In genomic region chr20:31706607-31707257, GRCh38 we compare ENCODE assay signal across 12 cellular contexts. TPM values are rescaled to one million over a fixed set of nuclear protein-coding genes. Genes with fewer than 3 reads are reported as not detected.
DNase-seq lines count a peak whose midpoint lies in the region; ATAC-seq, FAIRE-seq and TF ChIP-seq lines count a peak whose summit lies in the region.
"Had no signal": no experiment of that assay in that cellular context is flagged by ENCODE, and none has a peak within 500 bp of the region (broad histone marks: within the 10 kb centered on the region; RNA-seq: fewer than 3 reads in every experiment).

No MANE protein-coding gene starts in this region.

- in situ Hi-C loops in GM12878 (cut with MboI) = no loop called here

- H3K27ac Mint-ChIP-seq in CD4-positive, CD25-positive, alpha-beta regulatory T cell = peak overlapping the region in 2 of 3 donors; percentile 48 to 78
- peak overlapping the region; percentile 77 to 84 for H3K27ac Mint-ChIP-seq in natural killer cell
- H3K27ac Mint-ChIP-seq: IgD-negative memory B cell had no signal

- FAIRE-seq in GM12878 (lab: Jason Lieb, UNC) = no peak
- FAIRE-seq: colon had no signal

- RAD21 ChIA-PET in GM12878 (lab: Charles Lee; ENCODE audit: unreplicated experiment) = interaction anchor here (0.7 to 4.5 kb wide), 8 partner anchors 10 to 46 kb away, joined by 3 to 28 read pairs (median 4); no protein-coding TSS in a partner anchor

- no peaks in the 10 kb centered on the region for H3K27me3 Mint-ChIP-seq in CD4-positive, CD25-positive, alpha-beta regulatory T cell
- no peaks in the 10 kb centered on the region for H3K27me3 Mint-ChIP-seq in natural killer cell (ENCODE audit: low read depth in 2 of 2)
- H3K27me3 Mint-ChIP-seq: IgD-negative memory B cell had no signal

- intact Hi-C loops in GM12878 (cut with micrococcal nuclease; ENCODE audit: unreplicated experiment) = no loop called here
- intact Hi-C loops in natural killer cell (cut with micrococcal nuclease) = no loop called here

- SMC1A ChIA-PET in GM12878 (lab: Charles Lee; ENCODE audit: uncharacterized antibody, unreplicated experiment) = interaction anchor here (0.8 to 3.9 kb wide), 7 partner anchors 11 to 140 kb away, joined by 3 to 38 read pairs (median 6); partner anchors contain the start of gene BCL2L1

- H3K36me3 Mint-ChIP-seq in CD4-positive, CD25-positive, alpha-beta regulatory T cell = peaks cover 41% of the 10 kb centered on the region
- peaks cover 11% of the 10 kb centered on the region for H3K36me3 Mint-ChIP-seq in natural killer cell

- TF ChIP-seq POLR2A in GM12878 (IDR thresholded peaks at IDR 0.05; ENCODE audit: low read depth, low read length) = no peak

- CTCF ChIA-PET in GM12878 (lab: Yijun Ruan, JAX) = interaction anchor here (1.1 to 25.1 kb wide), 6 partner anchors 10 to 46 kb away, joined by 3 to 254 read pairs (median 4); partner anchors contain the start of gene BCL2L1

- no peaks in the 10 kb centered on the region for H3K9me3 Mint-ChIP-seq in CD4-positive, CD25-positive, alpha-beta regulatory T cell
- no peaks in the 10 kb centered on the region for H3K9me3 Mint-ChIP-seq in natural killer cell
- H3K9me3 Mint-ChIP-seq: IgD-negative memory B cell had no signal

- no TSS peak for BruUV-seq in GM12878 (replicated peaks; lab: Mats Ljungman, UMichigan)

- no peak overlapping the region for H2AFZ ChIP-seq in GM12878 (ENCODE audit: control insufficient read depth, low read depth, low read length)

- no peak for TF ChIP-seq RAD21 in GM12878 (IDR thresholded peaks at IDR 0.05; ENCODE audit: insufficient read depth, low read depth, low read length)

- DNase-seq in CD4-positive, CD25-positive, alpha-beta regulatory T cell = no peak
- DNase-seq in MV-4-11 (lab: John Stamatoyannopoulos, UW) (peak; percentile 48), GM12878 (ENCODE audit: low read depth, low spot score) (no peak), natural killer cell (no peak), medulla oblongata (ENCODE audit: extremely low spot score) (no peak), NCI-H1694 treated with DMSO at 0.1 percent for 48 hours (lab: John Stamatoyannopoulos, UW) (no peak), NCI-H446 (lab: John Stamatoyannopoulos, UW) (no peak)
- DNase-seq: activated CD4-positive, alpha-beta T cell treated with anti-CD3 and anti-CD28 coated beads for 4 hours; NCI-H82 had no signal

- H3K4me3 ChIP-seq in CD4-positive, CD25-positive, alpha-beta regulatory T cell (ENCODE audit: low read depth, low read length) = no peak overlapping the region
- no peak overlapping the region for H3K4me3 ChIP-seq in GM12878

- TF ChIP-seq CTCF in GM12878 (IDR thresholded peaks at IDR 0.05 in 2 of 3, conservative IDR thresholded peaks at IDR 0.05 in 1 of 3; ENCODE audit: control insufficient read depth in 2 of 3, extremely low read depth in 1 of 3, insufficient read depth in 1 of 3, low read depth in 3 of 3, low read length in 3 of 3) (no peak), natural killer cell (IDR thresholded peaks at IDR 0.05) (no peak)

- no peak overlapping the region for H3K9ac ChIP-seq in GM12878 (ENCODE audit: control insufficient read depth, insufficient read depth, low read length)

- POLR2A ChIA-PET in GM12878 (lab: Charles Lee) = interaction anchor here (1.4 to 3.6 kb wide), 4 partner anchors 11 to 21 kb away, joined by 3 to 34 read pairs (median 5); no protein-coding TSS in a partner anchor

- no peak for ATAC-seq in CD4-positive, CD25-positive, alpha-beta regulatory T cell (ENCODE audit: low read depth in 2 of 2)
- ATAC-seq in GM12878 (no peak), natural killer cell (no peak), GM18498 (IDR thresholded peaks at IDR 0.05; ENCODE audit: unreplicated experiment) (no peak)

- H3K9me3 ChIP-seq in CD4-positive, CD25-positive, alpha-beta regulatory T cell (ENCODE audit: control insufficient read depth in 2 of 2, low read length in 2 of 2) = no peaks in the 10 kb centered on the region
- H3K9me3 ChIP-seq in GM12878 (replicated peaks; ENCODE audit: control insufficient read depth, insufficient read depth, low read length) = no peaks in the 10 kb centered on the region; the same call in 2 of the 3 replicates

- H3K27me3 ChIP-seq in CD4-positive, CD25-positive, alpha-beta regulatory T cell (ENCODE audit: control insufficient read depth, insufficient read depth, low read length) = no peaks in the 10 kb centered on the region
- no peaks in the 10 kb centered on the region for H3K27me3 ChIP-seq in GM12878 (replicated peaks in 1 of 2; ENCODE audit: control insufficient read depth in 2 of 2, insufficient read depth in 2 of 2, low read length in 1 of 2)

- H4K20me1 ChIP-seq in GM12878 (ENCODE audit: control insufficient read depth, insufficient read depth) = no peaks in the 10 kb centered on the region

- peak overlapping the region; percentile 80 for H3K4me2 ChIP-seq in GM12878 (ENCODE audit: control insufficient read depth, insufficient read depth)

- H3K4me3 Mint-ChIP-seq in CD4-positive, CD25-positive, alpha-beta regulatory T cell = peak overlapping the region in 2 of 4 donors; percentile 41 to 43
- peak overlapping the region; percentile 4 for H3K4me3 Mint-ChIP-seq in natural killer cell
- H3K4me3 Mint-ChIP-seq: IgD-negative memory B cell had no signal

- H3K36me3 ChIP-seq in CD4-positive, CD25-positive, alpha-beta regulatory T cell (ENCODE audit: control insufficient read depth, insufficient read depth, low read length) = peaks cover 34% of the 10 kb centered on the region
- peaks cover 6 to 7% of the 10 kb centered on the region in 2 experiments for H3K36me3 ChIP-seq in GM12878 (ENCODE audit: control insufficient read depth in 2 of 2, insufficient read depth in 2 of 2, low read length in 1 of 2)

- 76% methylated on average over 2 of the region's 2 CpGs for WGBS in GM12878 (ENCODE audit: insufficient coverage, insufficient replicate concordance, low lambda C conversion rate, missing lambda C conversion rate)

- TF ChIP-seq EP300 in GM12878 (IDR thresholded peaks at IDR 0.05; ENCODE audit: borderline replicate concordance in 1 of 2, control insufficient read depth in 1 of 2, low read depth in 2 of 2, low read length in 2 of 2) = no peak

- peaks cover 18 to 76% (median 55%) of the 10 kb centered on the region in 4 donors for H3K4me1 Mint-ChIP-seq in CD4-positive, CD25-positive, alpha-beta regulatory T cell
- H3K4me1 Mint-ChIP-seq in natural killer cell = peaks cover 61 to 77% of the 10 kb centered on the region in 2 donors

- peaks cover 41% of the 10 kb centered on the region for H3K4me1 ChIP-seq in CD4-positive, CD25-positive, alpha-beta regulatory T cell (ENCODE audit: control insufficient read depth, insufficient read depth, low read length, poor library complexity, severe bottlenecking)
- H3K4me1 ChIP-seq in GM12878 (ENCODE audit: control insufficient read depth, insufficient read depth, low read length) = peaks cover 37% of the 10 kb centered on the region

- H3K79me2 ChIP-seq in GM12878 (ENCODE audit: control insufficient read depth, insufficient read depth, low read length) = peaks cover 40% of the 10 kb centered on the region

- H3K27ac ChIP-seq in CD4-positive, CD25-positive, alpha-beta regulatory T cell (ENCODE audit: insufficient read depth, low read length, poor library complexity, severe bottlenecking) = no peak overlapping the region
- peak overlapping the region; percentile 53 for H3K27ac ChIP-seq in GM12878 (ENCODE audit: control insufficient read depth, insufficient read depth)

TF ChIP-seq in GM12878, 131 proteins besides CTCF, POLR2A, EP300 and RAD21:
- TF ChIP-seq TCF12 (IDR thresholded peaks at IDR 0.05; ENCODE audit: low read depth, low read length) = no peak
- peak; percentile 62; the same call in 1 of the 2 replicates for TF ChIP-seq ZNF24 (IDR thresholded peaks at IDR 0.05)

RNA-seq across cellular contexts. Expression of gene BCL2L1, which starts 15.9 kb away (rescaled TPM):
- 38.1 TPM for total RNA-seq in CD4-positive, CD25-positive, alpha-beta regulatory T cell
- polyA plus RNA-seq in CD4-positive, CD25-positive, alpha-beta regulatory T cell = 10 to 100 TPM; 15.5 to 19.6 (median 17.3) TPM
- total RNA-seq in GM12878 (2013; cell fraction: nucleolus; rRNA removed) = 61.4 and 67.7 TPM in 2 replicates
- total RNA-seq in GM12878 (2014; rRNA removed) (61.7 and 67.5 TPM in 2 replicates), GM12878 (2014; rRNA removed; fragmentation: Illumina TruSeq; extraction: Trizol) (38.6 and 39.0 TPM in 2 replicates), GM12878 (2021) (55.1 and 60.0 TPM in 2 replicates), natural killer cell (10 to 100 TPM; 67.4 to 92.6 (median 78.6) TPM)
- polyA plus RNA-seq in GM12878 (2011; ENCODE audit: low read depth) = 13.0 TPM
- polyA plus RNA-seq in GM12878 (2011; rRNA removed) (34.0 and 48.0 TPM in 2 replicates), GM12878 (2014; fragmentation: Illumina TruSeq; extraction: Trizol) (45.0 and 59.3 TPM in 2 replicates), GM12878 (2014; fragmentation: Nextera tagmentation; extraction: Ambion mirVana) (1 to 10 TPM in 1 of 2 experiments, under 1 TPM in 1; 0.63 to 3.4 TPM), GM12878 (2014; rRNA removed) (64.1 and 67.7 TPM in 2 replicates), GM12878 (2016; fragmentation: Nextera tagmentation; extraction: Ambion mirVana) (10 to 100 TPM; 36.1 to 39.3 TPM)
- polyA plus RNA-seq in GM12878 (2011; cell fraction: cytosol; rRNA removed) = 40.9 and 48.0 TPM in 2 replicates
- polyA plus RNA-seq in GM12878 (2011; cell fraction: nucleus; rRNA removed) = 27.0 and 32.1 TPM in 2 replicates
- polyA plus RNA-seq in GM12878 (2012) = 22.9 and 26.3 TPM in 2 replicates
- 28.4 and 43.1 TPM in 2 replicates for polyA minus RNA-seq in GM12878 (2011; rRNA and poly(A)+ RNA removed)
- 10.7 and 12.1 TPM in 2 replicates for polyA minus RNA-seq in GM12878 (2011; cell fraction: cytosol; rRNA and poly(A)+ RNA removed)
- 28.4 and 41.5 TPM in 2 replicates for polyA minus RNA-seq in GM12878 (2011; cell fraction: nucleus; rRNA and poly(A)+ RNA removed)

RNA-seq across cellular contexts. Expression of gene TPX2, which starts 32.4 kb away (rescaled TPM):
- total RNA-seq in CD4-positive, CD25-positive, alpha-beta regulatory T cell = 5.4 TPM
- 1 to 10 TPM; 3.1 to 6.3 (median 3.8) TPM for polyA plus RNA-seq in CD4-positive, CD25-positive, alpha-beta regulatory T cell
- total RNA-seq in GM12878 (2013; cell fraction: nucleolus; rRNA removed) = 35.7 and 36.7 TPM in 2 replicates
- total RNA-seq in GM12878 (2014; rRNA removed) (84.4 and 96.5 TPM in 2 replicates), GM12878 (2014; rRNA removed; fragmentation: Illumina TruSeq; extraction: Trizol) (88.6 and 93.6 TPM in 2 replicates), GM12878 (2021) (101 and 104 TPM in 2 replicates), natural killer cell (1 to 10 TPM; 2.2 to 4.2 (median 2.2) TPM)
- 38.3 TPM for polyA plus RNA-seq in GM12878 (2011; ENCODE audit: low read depth)
- polyA plus RNA-seq in GM12878 (2011; rRNA removed) (68.5 and 73.4 TPM in 2 replicates), GM12878 (2014; fragmentation: Illumina TruSeq; extraction: Trizol) (144 and 168 TPM in 2 replicates), GM12878 (2014; fragmentation: Nextera tagmentation; extraction: Ambion mirVana) (10 to 100 TPM; 29.7 to 40.7 TPM), GM12878 (2014; rRNA removed) (61.7 and 62.9 TPM in 2 replicates), GM12878 (2016; fragmentation: Nextera tagmentation; extraction: Ambion mirVana) (100 to 1,000 TPM; 120 to 123 TPM)
- polyA plus RNA-seq in GM12878 (2011; cell fraction: cytosol; rRNA removed) = 28.5 and 39.2 TPM in 2 replicates
- polyA plus RNA-seq in GM12878 (2011; cell fraction: nucleus; rRNA removed) = 284 and 348 TPM in 2 replicates
- 45.1 and 52.6 TPM in 2 replicates for polyA plus RNA-seq in GM12878 (2012)
- polyA minus RNA-seq in GM12878 (2011; rRNA and poly(A)+ RNA removed) = 49.3 and 54.1 TPM in 2 replicates
- polyA minus RNA-seq in GM12878 (2011; cell fraction: cytosol; rRNA and poly(A)+ RNA removed) = 19.1 and 20.0 TPM in 2 replicates
- 79.5 and 103 TPM in 2 replicates for polyA minus RNA-seq in GM12878 (2011; cell fraction: nucleus; rRNA and poly(A)+ RNA removed)
